In the genomic region with DNA sequence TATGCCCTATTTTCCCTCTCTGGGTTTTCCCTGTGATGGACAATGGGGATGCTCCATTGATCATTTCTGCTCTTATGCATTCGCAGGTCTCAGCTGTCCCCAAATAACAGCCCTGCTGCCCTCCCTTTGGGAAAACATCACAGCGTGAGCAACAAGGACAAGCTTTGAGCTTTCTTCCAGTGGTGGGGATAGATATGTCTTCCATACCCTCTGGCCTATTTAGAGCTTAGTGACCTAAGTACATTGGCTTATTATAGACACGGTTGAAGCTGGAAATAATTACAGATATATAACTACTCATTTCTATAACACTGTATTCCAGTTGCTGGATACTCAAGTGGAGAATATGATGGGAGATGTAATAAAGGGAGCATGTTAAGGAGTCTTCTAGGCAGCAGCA, we compare ENCODE assay signal across 25 cellular contexts.
"Had no signal": no experiment of that assay in that cellular context is flagged by ENCODE, and none has a peak within 500 bp of the region (broad histone marks: within the 10 kb centered on the region; RNA-seq: fewer than 3 reads in every experiment).

No MANE protein-coding gene starts in this region.

- H3K4me1 ChIP-seq: gastrocnemius medialis, psoas muscle, tibial artery had no signal

- DNase-seq: cortex of kidney; effector CD4-positive, alpha-beta T cell; foreskin fibroblast; gastrocnemius medialis; head of caudate nucleus; hippocampal formation; left colon; natural killer cell; occipital lobe; ovary; posterior cingulate gyrus; psoas muscle; stimulated activated CD4-positive, alpha-beta T cell treated with anti-CD3 and anti-CD28 coated beads, Interleukin-12 subunit alpha, Interleukin-12 subunit beta, amount 100 ng/mL, for 4 hours; stimulated activated CD4-positive, alpha-beta T cell treated with anti-CD3 and anti-CD28 coated beads, Interleukin-1b, Interleukin-23, amount 100 ng/mL, for 48 hours; stimulated activated CD4-positive, alpha-beta T cell treated with anti-CD3 and anti-CD28 coated beads, Interleukin-4, amount 100 ng/mL, for 1 hour; stimulated activated CD8-positive, alpha-beta memory T cell treated with anti-CD3 and anti-CD28 coated beads, Interleukin-4, amount 100 ng/mL, for 48 hours; stimulated activated naive CD8-positive, alpha-beta T cell treated with anti-CD3 and anti-CD28 coated beads, Interleukin-15, Interleukin-2, amounts not matched to agents 100 U/mL and 50 U/mL, for 24 hours; substantia nigra; testis; tibial artery had no signal

- H3K36me3 Mint-ChIP-seq: memory B cell, natural killer cell, type B pancreatic cell had no signal

- H3K27ac Mint-ChIP-seq: natural killer cell, type B pancreatic cell had no signal

- ATAC-seq: gastrocnemius medialis; left colon; natural killer cell; psoas muscle; sciatic nerve; stimulated activated naive CD8-positive, alpha-beta T cell treated with anti-CD3 and anti-CD28 coated beads, Interleukin-15, Interleukin-2, amounts not matched to agents 100 U/mL and 50 U/mL, for 24 hours had no signal

- H3K27ac ChIP-seq: gastrocnemius medialis, ovary, psoas muscle, testis, tibial artery had no signal

- H3K4me3 Mint-ChIP-seq: memory B cell, natural killer cell, type B pancreatic cell had no signal

- H3K4me1 Mint-ChIP-seq: natural killer cell had no signal

- H3K27me3 ChIP-seq: gastrocnemius medialis, ovary, testis, tibial artery had no signal

- H3K4me2 ChIP-seq: smooth muscle cell had no signal

- H3K36me3 ChIP-seq: gastrocnemius medialis, ovary, tibial artery had no signal

- H3K9me3 ChIP-seq: gastrocnemius medialis, ovary, psoas muscle, testis, tibial artery had no signal

- H3K4me3 ChIP-seq: gastrocnemius medialis, lung, ovary, psoas muscle, smooth muscle cell, testis, tibial artery had no signal

- H3K9me3 Mint-ChIP-seq: natural killer cell, type B pancreatic cell had no signal

- H3K27me3 Mint-ChIP-seq: memory B cell had no signal
